ENCODE assay signal across 8 cellular contexts in genomic region chr3:179562467-179563297, GRCh38. TPM values are rescaled to one million over a fixed set of nuclear protein-coding genes. Genes with fewer than 3 reads are reported as not detected.
DNase-seq lines count a peak whose midpoint lies in the region; ATAC-seq lines count a peak whose summit lies in the region.

Gene ACTL6A (plus strand): TSS chr3:179562926. CDS start chr3:179563093, 167 bp downstream.

- peaks cover 36% of the 10 kb centered on the region for H3K4me1 Mint-ChIP-seq in activated CD8-positive, alpha-beta memory T cell treated with anti-CD3 and anti-CD28 coated beads, Interleukin-2, amount 10 ng/mL, durations not matched to agents 7 days and 5 days

- H3K4me2 ChIP-seq in mesenchymal stem cell (ENCODE audit: low read length, poor library complexity, severe bottlenecking): peak within 1 kb of the TSS; percentile 94

- 1% methylated on average over 28 of the region's 65 CpGs for WGBS in mesenchymal stem cell

- H3K4me3 Mint-ChIP-seq in activated CD8-positive, alpha-beta memory T cell treated with anti-CD3 and anti-CD28 coated beads, Interleukin-2, amount 10 ng/mL, durations not matched to agents 7 days and 5 days: peak within 1 kb of the TSS; percentile 99

- H3K9ac ChIP-seq in NT2/D1 (ENCODE audit: insufficient read length, low read depth) (peak within 1 kb of the TSS; percentile 97), endocrine pancreas (ENCODE audit: control insufficient read depth, insufficient read depth, low read length) (peak within 1 kb of the TSS; percentile 90), mesenchymal stem cell (ENCODE audit: low read length) (peak within 1 kb of the TSS; percentile 89)

- H3K36me3 Mint-ChIP-seq in activated CD8-positive, alpha-beta memory T cell treated with anti-CD3 and anti-CD28 coated beads, Interleukin-2, amount 10 ng/mL, durations not matched to agents 7 days and 5 days: peaks cover 2% of the 10 kb centered on the region

- peak; percentile 96 for ATAC-seq in GM21381 (IDR thresholded peaks at IDR 0.05; ENCODE audit: unreplicated experiment)
- peak; percentile 96 for ATAC-seq in activated CD8-positive, alpha-beta memory T cell treated with anti-CD3 and anti-CD28 coated beads, Interleukin-2, amount 10 ng/mL, durations not matched to agents 7 days and 5 days

- no peaks in the 10 kb centered on the region for H3K4me1 ChIP-seq in NT2/D1 (ENCODE audit: insufficient read depth, insufficient read length)
- H3K4me1 ChIP-seq in endocrine pancreas (ENCODE audit: control insufficient read depth, insufficient read depth, low read length): peaks cover 5% of the 10 kb centered on the region
- peaks cover 2% of the 10 kb centered on the region for H3K4me1 ChIP-seq in mesenchymal stem cell (ENCODE audit: control insufficient read depth, insufficient read depth, low read depth, low read length)

- H3K27me3 Mint-ChIP-seq in activated CD8-positive, alpha-beta memory T cell treated with anti-CD3 and anti-CD28 coated beads, Interleukin-2, amount 10 ng/mL, durations not matched to agents 7 days and 5 days: peaks cover 12% of the 10 kb centered on the region

- peak within 1 kb of the TSS; percentile 93 for H2BK15ac ChIP-seq in mesenchymal stem cell (ENCODE audit: low read depth, poor library complexity, severe bottlenecking)

- peak within 1 kb of the TSS; percentile 75 for H2AFZ ChIP-seq in mesenchymal stem cell (ENCODE audit: low read depth, low read length)

- CTCF ChIA-PET in activated CD8-positive, alpha-beta memory T cell treated with anti-CD3 and anti-CD28 coated beads, Interleukin-2, amount 10 ng/mL, durations not matched to agents 7 days and 5 days (lab: Charles Lee): interaction anchor here (0.5 to 1.7 kb wide), 13 partner anchors 18 to 547 kb away, joined by 3 to 7 read pairs (median 3); no protein-coding TSS in a partner anchor

- peak; percentile 100 for DNase-seq in COR-L47 (lab: John Stamatoyannopoulos, UW)
- DNase-seq in HUDEP-2 (lab: John Stamatoyannopoulos, UW; ENCODE audit: unreplicated experiment in 76 of 76): peak; percentile 54 to 99 (median 99)
- peak; percentile 99 for DNase-seq in NT2/D1 (ENCODE audit: low read depth, low spot score)
- peak; percentile 99 for DNase-seq in activated CD8-positive, alpha-beta memory T cell treated with anti-CD3 and anti-CD28 coated beads, Interleukin-2, amount 10 ng/mL, durations not matched to agents 7 days and 5 days
- peak; percentile 100 for DNase-seq in mesenchymal stem cell
- peak; percentile 96 for DNase-seq in stimulated activated CD8-positive, alpha-beta memory T cell treated with anti-CD3 and anti-CD28 coated beads, Interleukin-12 subunit alpha, Interleukin-12 subunit beta, amount 100 ng/mL, for 4 hours (ENCODE audit: low read depth)

- H3K9me3 ChIP-seq in NT2/D1 (ENCODE audit: insufficient read depth, low read length): no peaks in the 10 kb centered on the region
- no peaks in the 10 kb centered on the region for H3K9me3 ChIP-seq in endocrine pancreas (ENCODE audit: control insufficient read depth, low read length)
- no peaks in the 10 kb centered on the region for H3K9me3 ChIP-seq in mesenchymal stem cell (ENCODE audit: control insufficient read depth, low read length)

- H3K23ac ChIP-seq in mesenchymal stem cell (ENCODE audit: low read length in 2 of 2): peak within 1 kb of the TSS in 1 of 2 experiments; percentile 47

- peak within 1 kb of the TSS; percentile 93 for H4K91ac ChIP-seq in mesenchymal stem cell (ENCODE audit: low read length)

- peak within 1 kb of the TSS; percentile 94 to 96 for H3K18ac ChIP-seq in mesenchymal stem cell (ENCODE audit: low read depth in 1 of 2, low read length in 2 of 2)

- H2AK5ac ChIP-seq in mesenchymal stem cell (ENCODE audit: low read length, severe bottlenecking): no peak within 1 kb of the TSS

- peak within 1 kb of the TSS; percentile 73 for H2BK120ac ChIP-seq in mesenchymal stem cell (ENCODE audit: low read depth, low read length)

- no peaks in the 10 kb centered on the region for H3K9me3 Mint-ChIP-seq in activated CD8-positive, alpha-beta memory T cell treated with anti-CD3 and anti-CD28 coated beads, Interleukin-2, amount 10 ng/mL, durations not matched to agents 7 days and 5 days (ENCODE audit: low read depth)

- H3K27me3 ChIP-seq in NT2/D1 (ENCODE audit: insufficient read depth, insufficient read length): no peaks in the 10 kb centered on the region
- H3K27me3 ChIP-seq in endocrine pancreas (ENCODE audit: control insufficient read depth, insufficient read depth, low read length): no peaks in the 10 kb centered on the region
- H3K27me3 ChIP-seq in mesenchymal stem cell (ENCODE audit: control insufficient read depth in 1 of 2, insufficient read depth in 1 of 2, low read length in 2 of 2): no peaks in the 10 kb centered on the region

- peak within 1 kb of the TSS; percentile 98 for H3K27ac Mint-ChIP-seq in activated CD8-positive, alpha-beta memory T cell treated with anti-CD3 and anti-CD28 coated beads, Interleukin-2, amount 10 ng/mL, durations not matched to agents 7 days and 5 days

- H4K8ac ChIP-seq in mesenchymal stem cell (ENCODE audit: low read length): peak within 1 kb of the TSS; percentile 99

- H2BK5ac ChIP-seq in mesenchymal stem cell (ENCODE audit: low read depth, low read length, poor library complexity, severe bottlenecking): no peak within 1 kb of the TSS

- H2BK12ac ChIP-seq in mesenchymal stem cell (ENCODE audit: low read length in 2 of 2): peak within 1 kb of the TSS in 1 of 2 experiments; percentile 12

- peak within 1 kb of the TSS; percentile 97 for H3K4me3 ChIP-seq in NT2/D1 (ENCODE audit: insufficient read length, low read depth)
- peak within 1 kb of the TSS; percentile 74 for H3K4me3 ChIP-seq in endocrine pancreas (ENCODE audit: control insufficient read depth, insufficient read depth, low read length)
- H3K4me3 ChIP-seq in mesenchymal stem cell (ENCODE audit: insufficient read depth in 1 of 2, low read depth in 1 of 2, low read length in 2 of 2): peak within 1 kb of the TSS; percentile 94 to 97

- H3K27ac ChIP-seq in mesenchymal stem cell (ENCODE audit: low read length, poor library complexity, severe bottlenecking): peak within 1 kb of the TSS; percentile 87

- peak within 1 kb of the TSS; percentile 60 to 97 for H3K4ac ChIP-seq in mesenchymal stem cell (ENCODE audit: low read depth in 1 of 2, low read length in 2 of 2)

- H3K36me3 ChIP-seq in NT2/D1 (ENCODE audit: insufficient read depth, insufficient read length, low read length): peaks cover 4% of the 10 kb centered on the region
- H3K36me3 ChIP-seq in endocrine pancreas (ENCODE audit: control insufficient read depth, insufficient read depth, low read length): no peaks in the 10 kb centered on the region
- H3K36me3 ChIP-seq in mesenchymal stem cell (ENCODE audit: control insufficient read depth in 1 of 2, insufficient read depth in 2 of 2, low read depth in 1 of 2, low read length in 2 of 2): no peaks in the 10 kb centered on the region

- H3K14ac ChIP-seq in mesenchymal stem cell (ENCODE audit: low read length in 2 of 2): peak within 1 kb of the TSS in 1 of 2 experiments; percentile 95

- peaks cover 5% of the 10 kb centered on the region for H3K79me1 ChIP-seq in mesenchymal stem cell (replicated peaks; ENCODE audit: low read length, poor library complexity, severe bottlenecking)

RNA-seq across cellular contexts. Expression of gene ACTL6A, which starts in this region (rescaled TPM):
- total RNA-seq in activated CD8-positive, alpha-beta memory T cell treated with anti-CD3 and anti-CD28 coated beads, Interleukin-2, amount 10 ng/mL, durations not matched to agents 7 days and 5 days: 10 to 100 TPM; 80.1 to 92.7 TPM
- polyA plus RNA-seq in mesenchymal stem cell (2013, experiment 1 of 2): 24.3 TPM
- polyA plus RNA-seq in mesenchymal stem cell (2013, experiment 2 of 2): 27.2 TPM

Comparison
In these comparisons a context has a peak if more than half of its experiments do, and no peak if none do; other contexts are left out.
1. Peak in every context shown above with its lines: DNase-seq, ATAC-seq, H3K4me3 ChIP-seq and H3K27ac ChIP-seq.